In genomic region chr12:11693626-11694025, GRCh38 we compare ENCODE assay signal across 22 cellular contexts.
"Had no signal": no experiment of that assay in that cellular context is flagged by ENCODE, and none has a peak within 500 bp of the region (broad histone marks: within the 10 kb centered on the region; RNA-seq: fewer than 3 reads in every experiment).

No MANE protein-coding gene starts in this region.

- H3K27me3 ChIP-seq: esophagus squamous epithelium, gastrocnemius medialis, heart left ventricle, spleen, upper lobe of right lung had no signal

- H3K27ac ChIP-seq: gastrocnemius medialis, upper lobe of right lung, WERI-Rb-1 had no signal

- ATAC-seq: activated naive CD4-positive, alpha-beta T cell treated with anti-CD3 and anti-CD28 coated beads, Interleukin-2, amount 50 U/mL, for 72 hours; gastrocnemius medialis; left colon; mucosa of descending colon; naive thymus-derived CD4-positive, alpha-beta T cell had no signal

- H3K4me3 Mint-ChIP-seq: brain; naive thymus-derived CD4-positive, alpha-beta T cell; neural crest cell had no signal

- H3K4me1 Mint-ChIP-seq: brain had no signal

- H3K27me3 Mint-ChIP-seq: brain; naive thymus-derived CD4-positive, alpha-beta T cell had no signal

- H3K36me3 ChIP-seq: esophagus squamous epithelium, gastrocnemius medialis, heart left ventricle, spleen, thoracic aorta, upper lobe of right lung, WERI-Rb-1 had no signal

- H3K9me3 Mint-ChIP-seq: activated naive CD4-positive, alpha-beta T cell treated with anti-CD3 and anti-CD28 coated beads, Interleukin-2, amount 50 U/mL, for 72 hours; naive thymus-derived CD4-positive, alpha-beta T cell; neural crest cell had no signal

- H3K4me3 ChIP-seq: esophagus squamous epithelium, gastrocnemius medialis, heart left ventricle, mucosa of descending colon, spleen, thoracic aorta, upper lobe of right lung had no signal

- H3K9me3 ChIP-seq: esophagus squamous epithelium, gastrocnemius medialis, heart left ventricle, mucosa of descending colon, spleen, thoracic aorta, upper lobe of right lung had no signal

- DNase-seq: activated CD4-positive, alpha-beta T cell treated with anti-CD3 and anti-CD28 coated beads, Interleukin-2, amount 50 U/mL, for 1 hour; activated CD4-positive, CD25-positive, alpha-beta regulatory T cell treated with anti-CD3 and anti-CD28 coated beads, Interleukin-2, amount 50 U/mL, for 72 hours; activated gamma-delta T cell treated with Interleukin-2 at 50 U/mL for 16 hours; activated T-cell treated with anti-CD3 and anti-CD28 coated beads, Interleukin-2, amount 50 U/mL, for 1 hour; caudate nucleus; esophagus squamous epithelium; gastrocnemius medialis; heart left ventricle; left colon; mesendoderm; mucosa of descending colon; naive thymus-derived CD4-positive, alpha-beta T cell; retina; spleen; stimulated activated CD4-positive, alpha-beta T cell treated with anti-CD3 and anti-CD28 coated beads, Interleukin-4, amount 100 ng/mL, for 1 hour; stimulated activated naive CD4-positive, alpha-beta T cell; upper lobe of right lung; WERI-Rb-1 had no signal

- H3K27ac Mint-ChIP-seq: activated naive CD4-positive, alpha-beta T cell treated with anti-CD3 and anti-CD28 coated beads, Interleukin-2, amount 50 U/mL, for 72 hours; brain; naive thymus-derived CD4-positive, alpha-beta T cell had no signal
